Comparison of ENCODE assay signal across 18 cellular contexts in the genomic region with DNA sequence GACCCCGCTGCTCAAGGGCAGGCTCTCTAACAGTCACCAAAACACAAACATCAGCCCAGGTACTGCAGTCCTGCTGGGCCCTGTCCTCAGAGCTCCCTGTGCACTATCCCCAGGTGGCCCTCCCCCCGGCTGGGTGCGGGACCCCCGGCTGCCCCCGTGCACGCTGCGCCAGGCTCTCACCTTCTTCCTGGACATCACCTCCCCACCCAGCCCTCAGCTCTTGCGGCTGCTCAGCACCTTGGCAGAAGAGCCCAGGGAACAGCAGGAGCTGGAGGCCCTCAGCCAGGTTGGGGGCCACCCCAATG. TPM values are rescaled to one million over a fixed set of nuclear protein-coding genes. Genes with fewer than 3 reads are reported as not detected.
A peak's percentile ranks its signal among the peaks of the same experiment; 100 is the strongest.
DNase-seq lines count a peak whose midpoint lies in the region; ATAC-seq and TF ChIP-seq lines count a peak whose summit lies in the region.
"Had no signal": no experiment of that assay in that cellular context is flagged by ENCODE, and none has a peak within 500 bp of the region (broad histone marks: within the 10 kb centered on the region; RNA-seq: fewer than 3 reads in every experiment).

No MANE protein-coding gene starts in this region.

- H3K36me3 Mint-ChIP-seq in activated T-helper 2 cell treated with anti-CD3 and anti-CD28 coated beads, Interferon-gamma antibody, Interleukin-2, Interleukin-4, amounts not matched to agents 10 μg/mL and 5 μg/mL and 100 μg/mL, durations not matched to agents 14 hours and 24 hours and 36 hours (ENCODE audit: low read depth), result peaks cover 6% of the 10 kb centered on the region
- no peaks in the 10 kb centered on the region for H3K36me3 Mint-ChIP-seq in mesothelial cell of epicardium

- H4K20me1 ChIP-seq in BLaER1 treated with 17β-estradiol and CSF1 and Interleukin-3, amounts not matched to agents 10 nM and 100 nM, result no peaks in the 10 kb centered on the region

- ATAC-seq in GM21619 (IDR thresholded peaks at IDR 0.05; ENCODE audit: unreplicated experiment), result no peak
- no peak for ATAC-seq in HG03439 (IDR thresholded peaks at IDR 0.05; ENCODE audit: unreplicated experiment)
- ATAC-seq in left lobe of liver, result no peak
- no peak for ATAC-seq in GM21576 (IDR thresholded peaks at IDR 0.05; ENCODE audit: unreplicated experiment)
- ATAC-seq: CD8-positive, alpha-beta T cell had no signal

- peak overlapping the region; percentile 22 for H3K27ac Mint-ChIP-seq in activated T-helper 2 cell treated with anti-CD3 and anti-CD28 coated beads, Interferon-gamma antibody, Interleukin-2, Interleukin-4, amounts not matched to agents 10 μg/mL and 5 μg/mL and 100 μg/mL, durations not matched to agents 14 hours and 24 hours and 36 hours
- H3K27ac Mint-ChIP-seq in mesothelial cell of epicardium, result no peak overlapping the region

- H3K27ac ChIP-seq in BLaER1 treated with 17β-estradiol and CSF1 and Interleukin-3, amounts not matched to agents 10 nM and 100 nM, result peak overlapping the region in 8 of 11 experiments; percentile 42 to 76 (median 60); a peak in 11 of 22 replicates
- H3K27ac ChIP-seq: tibial artery had no signal

- peaks cover 53% of the 10 kb centered on the region for H3K4me1 Mint-ChIP-seq in activated T-helper 2 cell treated with anti-CD3 and anti-CD28 coated beads, Interferon-gamma antibody, Interleukin-2, Interleukin-4, amounts not matched to agents 10 μg/mL and 5 μg/mL and 100 μg/mL, durations not matched to agents 14 hours and 24 hours and 36 hours (ENCODE audit: low read depth)
- peaks cover 30% of the 10 kb centered on the region for H3K4me1 Mint-ChIP-seq in mesothelial cell of epicardium

- no peaks in the 10 kb centered on the region for H3K36me3 ChIP-seq in BLaER1 treated with 17β-estradiol and CSF1 and Interleukin-3, amounts not matched to agents 10 nM and 100 nM
- no peaks in the 10 kb centered on the region for H3K36me3 ChIP-seq in ES-I3 (ENCODE audit: insufficient read depth, low read length)
- H3K36me3 ChIP-seq: adrenal gland, tibial artery had no signal

- no peak for DNase-seq in activated T-helper 2 cell treated with anti-CD3 and anti-CD28 coated beads, Interferon-gamma antibody, Interleukin-2, Interleukin-4, amounts not matched to agents 10 μg/mL and 5 μg/mL and 100 μg/mL, durations not matched to agents 14 hours and 24 hours and 36 hours (ENCODE audit: low spot score)
- DNase-seq in mesothelial cell of epicardium (ENCODE audit: low spot score in 2 of 2, unreplicated experiment in 2 of 2) (no peak), left lobe of liver (ENCODE audit: low spot score) (no peak)
- DNase-seq: adrenal gland, foreskin melanocyte, NCI-H2029, NCI-H524 treated with DMSO at 0.1 percent for 48 hours, tibial artery had no signal

- H3K4me1 ChIP-seq in BLaER1 treated with 17β-estradiol and CSF1 and Interleukin-3, amounts not matched to agents 10 nM and 100 nM, result peaks cover 74 to 100% (median 97%) of the 10 kb centered on the region in 10 experiments
- peaks cover 27% of the 10 kb centered on the region for H3K4me1 ChIP-seq in ES-I3 (ENCODE audit: insufficient read depth, low read length)
- H3K4me1 ChIP-seq: adrenal gland had no signal

- H3K4me3 ChIP-seq in BLaER1 treated with 17β-estradiol and CSF1 and Interleukin-3, amounts not matched to agents 10 nM and 100 nM, result peak overlapping the region in 3 of 10 experiments; percentile 2 to 50 (median 41); a peak in 3 of 20 replicates
- H3K4me3 ChIP-seq: adrenal gland, tibial artery had no signal

- peaks cover 0 to 12% (median 0%) of the 10 kb centered on the region in 11 experiments; a peak in 9 of 22 replicates for H3K27me3 ChIP-seq in BLaER1 treated with 17β-estradiol and CSF1 and Interleukin-3, amounts not matched to agents 10 nM and 100 nM

- H3K4me2 ChIP-seq in BLaER1 treated with 17β-estradiol and CSF1 and Interleukin-3, amounts not matched to agents 10 nM and 100 nM, result peak overlapping the region; percentile 79 to 98 (median 92)

- H3K4me3 Mint-ChIP-seq in activated T-helper 2 cell treated with anti-CD3 and anti-CD28 coated beads, Interferon-gamma antibody, Interleukin-2, Interleukin-4, amounts not matched to agents 10 μg/mL and 5 μg/mL and 100 μg/mL, durations not matched to agents 14 hours and 24 hours and 36 hours (ENCODE audit: low read depth), result peak overlapping the region; percentile 8
- H3K4me3 Mint-ChIP-seq in mesothelial cell of epicardium, result peak overlapping the region; percentile 60

- TF ChIP-seq CTCF in mesothelial cell of epicardium (IDR thresholded peaks at IDR 0.05; ENCODE audit: unreplicated experiment), result no peak

- no peaks in the 10 kb centered on the region for H3K9me3 ChIP-seq in BLaER1 treated with 17β-estradiol and CSF1 and Interleukin-3, amounts not matched to agents 10 nM and 100 nM (replicated peaks in 1 of 11)
- no peaks in the 10 kb centered on the region for H3K9me3 ChIP-seq in ES-I3 (ENCODE audit: control insufficient read depth, insufficient read depth, low read length)
- H3K9me3 ChIP-seq: adrenal gland, tibial artery had no signal

- H3K27me3 Mint-ChIP-seq in activated T-helper 2 cell treated with anti-CD3 and anti-CD28 coated beads, Interferon-gamma antibody, Interleukin-2, Interleukin-4, amounts not matched to agents 10 μg/mL and 5 μg/mL and 100 μg/mL, durations not matched to agents 14 hours and 24 hours and 36 hours (ENCODE audit: low read depth), result no peaks in the 10 kb centered on the region
- peaks cover 15% of the 10 kb centered on the region for H3K27me3 Mint-ChIP-seq in mesothelial cell of epicardium (ENCODE audit: low read depth)

- intact Hi-C loops in activated T-helper 2 cell treated with anti-CD3 and anti-CD28 coated beads, Interferon-gamma antibody, Interleukin-2, Interleukin-4, amounts not matched to agents 10 μg/mL and 5 μg/mL and 100 μg/mL, durations not matched to agents 14 hours and 24 hours and 36 hours (cut with micrococcal nuclease), result loop anchor here (5.0 kb wide), 2 partner anchors 33 to 47 kb away; partner anchors contain the start of genes CDK5, KCNH2 and SLC4A2

- peak overlapping the region in 10 of 11 experiments; percentile 9 to 60 (median 52); a peak in 16 of 22 replicates for H3K9ac ChIP-seq in BLaER1 treated with 17β-estradiol and CSF1 and Interleukin-3, amounts not matched to agents 10 nM and 100 nM
- peak overlapping the region; percentile 49; the same call in 1 of the 2 replicates for H3K9ac ChIP-seq in ES-I3 (ENCODE audit: low read depth, low read length)

- H3K9me3 Mint-ChIP-seq in activated T-helper 2 cell treated with anti-CD3 and anti-CD28 coated beads, Interferon-gamma antibody, Interleukin-2, Interleukin-4, amounts not matched to agents 10 μg/mL and 5 μg/mL and 100 μg/mL, durations not matched to agents 14 hours and 24 hours and 36 hours, result no peaks in the 10 kb centered on the region
- no peaks in the 10 kb centered on the region for H3K9me3 Mint-ChIP-seq in mesothelial cell of epicardium
- H3K9me3 Mint-ChIP-seq: CD8-positive, alpha-beta T cell; neural crest cell had no signal

RNA-seq across cellular contexts. Expression of gene ATG9B, which starts 14.3 kb away (rescaled TPM):
- 5.0 and 6.4 TPM in 2 replicates for total RNA-seq in activated T-helper 2 cell treated with anti-CD3 and anti-CD28 coated beads, Interferon-gamma antibody, Interleukin-2, Interleukin-4, amounts not matched to agents 10 μg/mL and 5 μg/mL and 100 μg/mL, durations not matched to agents 14 hours and 24 hours and 36 hours
- total RNA-seq in mesothelial cell of epicardium (10.6 to 14.0 TPM (median 11.8 TPM) in 3 replicates), left lobe of liver (not detected)
- total RNA-seq: Daoy, liver had no signal

RNA-seq across cellular contexts. Expression of gene ABCB8, which starts 18.3 kb away (rescaled TPM):
- 59.5 and 59.6 TPM in 2 replicates for total RNA-seq in activated T-helper 2 cell treated with anti-CD3 and anti-CD28 coated beads, Interferon-gamma antibody, Interleukin-2, Interleukin-4, amounts not matched to agents 10 μg/mL and 5 μg/mL and 100 μg/mL, durations not matched to agents 14 hours and 24 hours and 36 hours
- 39.8 to 48.0 TPM (median 40.7 TPM) in 3 replicates for total RNA-seq in mesothelial cell of epicardium
- 29.1 TPM for total RNA-seq in left lobe of liver

RNA-seq across cellular contexts. Expression of gene NOS3, which starts 19.1 kb away (rescaled TPM):
- 9.8 TPM in 2 replicates for total RNA-seq in activated T-helper 2 cell treated with anti-CD3 and anti-CD28 coated beads, Interferon-gamma antibody, Interleukin-2, Interleukin-4, amounts not matched to agents 10 μg/mL and 5 μg/mL and 100 μg/mL, durations not matched to agents 14 hours and 24 hours and 36 hours
- total RNA-seq in mesothelial cell of epicardium (6.0 to 7.8 TPM (median 6.6 TPM) in 3 replicates), left lobe of liver (8.7 TPM)
- total RNA-seq: chondrocyte had no signal

RNA-seq across cellular contexts. Expression of gene KCNH2, which starts 31.8 kb away (rescaled TPM):
- total RNA-seq in activated T-helper 2 cell treated with anti-CD3 and anti-CD28 coated beads, Interferon-gamma antibody, Interleukin-2, Interleukin-4, amounts not matched to agents 10 μg/mL and 5 μg/mL and 100 μg/mL, durations not matched to agents 14 hours and 24 hours and 36 hours, result 0.30 and 0.41 TPM in 2 replicates
- total RNA-seq in mesothelial cell of epicardium (11.2 to 12.3 TPM (median 11.7 TPM) in 3 replicates), left lobe of liver (0.28 TPM)

RNA-seq across cellular contexts. Expression of gene ASIC3, which starts 38.4 kb away (rescaled TPM):
- 3.3 and 4.0 TPM in 2 replicates for total RNA-seq in activated T-helper 2 cell treated with anti-CD3 and anti-CD28 coated beads, Interferon-gamma antibody, Interleukin-2, Interleukin-4, amounts not matched to agents 10 μg/mL and 5 μg/mL and 100 μg/mL, durations not matched to agents 14 hours and 24 hours and 36 hours
- total RNA-seq in mesothelial cell of epicardium, result 6.1 to 7.9 TPM (median 7.2 TPM) in 3 replicates
- 2.2 TPM for total RNA-seq in left lobe of liver
